In genomic region chr2:197614532-197614931, GRCh38 we compare ENCODE assay signal across 1 cellular context.
TF ChIP-seq lines count a peak whose summit lies in the region.

No MANE protein-coding gene starts in this region.

TF ChIP-seq in WTC11, 78 proteins besides CTCF, POLR2A, EP300 and RAD21 (continued from another document):
- TF ChIP-seq ATF6 (CRISPR knock-in tag; IDR thresholded peaks at IDR 0.05) = no peak
- no peak for TF ChIP-seq SOX15 (CRISPR knock-in tag; IDR thresholded peaks at IDR 0.05)
- TF ChIP-seq E2F5 (CRISPR knock-in tag; IDR thresholded peaks at IDR 0.05) = no peak
